In the genomic region with DNA sequence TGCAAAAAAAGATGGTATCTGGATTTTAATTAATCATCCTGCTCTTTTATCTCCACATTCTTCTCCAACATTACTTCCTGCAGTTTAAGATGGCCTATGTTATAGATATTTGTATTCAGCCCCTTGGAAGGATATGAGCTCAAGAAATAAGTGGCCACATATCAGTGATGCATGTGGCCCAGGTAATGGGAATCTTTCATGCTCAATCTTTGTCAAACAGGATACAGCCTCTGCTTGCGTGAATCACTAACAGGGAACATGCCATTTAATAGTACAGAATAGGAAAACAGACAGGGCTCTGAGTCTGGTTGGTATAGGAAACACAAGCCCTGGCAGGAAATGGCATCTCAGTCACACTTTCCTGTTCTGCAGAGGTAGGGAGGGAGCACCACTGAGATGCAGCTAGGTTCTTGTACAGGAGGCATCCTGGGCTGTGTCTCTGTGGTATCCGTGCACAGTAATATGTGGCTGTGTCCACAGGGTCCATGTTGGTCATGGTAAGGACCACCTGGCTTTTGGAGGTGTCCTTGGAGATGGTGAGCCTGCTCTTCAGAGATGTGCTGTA, we compare ENCODE assay signal across 7 cellular contexts.
DNase-seq lines count a peak whose midpoint lies in the region; ATAC-seq and TF ChIP-seq lines count a peak whose summit lies in the region.
"Not testable (repeated sequence)": the region's sequence is repeated elsewhere in the genome, so short reads cannot be mapped to it uniquely, and the experiment has no call there.

No MANE protein-coding gene starts in this region.

- not testable (repeated sequence) for H3K4me1 ChIP-seq in CD8-positive, alpha-beta T cell (ENCODE audit: insufficient read depth, low read length)

- POLR2A ChIA-PET in CD8-positive, alpha-beta T cell (lab: Charles Lee): not testable (repeated sequence)

- not testable (repeated sequence) for ATAC-seq in CD8-positive, alpha-beta T cell
- peak; percentile 69 for ATAC-seq in T-helper 17 cell
- peak; percentile 69 for ATAC-seq in activated CD8-positive, alpha-beta memory T cell treated with anti-CD3 and anti-CD28 coated beads, Interleukin-2, amount 10 ng/mL, durations not matched to agents 7 days and 5 days
- ATAC-seq in stimulated activated effector memory CD8-positive, alpha-beta T cell treated with anti-CD3 and anti-CD28 coated beads, Interleukin-12 subunit alpha, Interleukin-12 subunit beta, amount 100 ng/mL, for 72 hours: peak; percentile 34

- H3K27ac ChIP-seq in CD8-positive, alpha-beta T cell (ENCODE audit: low read depth, low read length): not testable (repeated sequence)
- H3K27ac ChIP-seq in KOPT-K1 (ENCODE audit: low read depth, low read length, poor library complexity, severe bottlenecking): peak overlapping the region; percentile 64

- intact Hi-C loops in CD8-positive, alpha-beta T cell (cut with DNase I, micrococcal nuclease): not testable (repeated sequence)

- H3K4me1 Mint-ChIP-seq in CD8-positive, alpha-beta T cell (ENCODE audit: low read depth): peaks cover 12% of the 10 kb centered on the region
- H3K4me1 Mint-ChIP-seq in T-helper 17 cell; stimulated activated effector memory CD8-positive, alpha-beta T cell treated with anti-CD3 and anti-CD28 coated beads, Interleukin-12 subunit alpha, Interleukin-12 subunit beta, amount 100 ng/mL, for 72 hours: not testable (repeated sequence)
- H3K4me1 Mint-ChIP-seq in activated CD8-positive, alpha-beta memory T cell treated with anti-CD3 and anti-CD28 coated beads, Interleukin-2, amount 10 ng/mL, durations not matched to agents 7 days and 5 days: peaks cover 14% of the 10 kb centered on the region
- H3K4me1 Mint-ChIP-seq in activated naive CD4-positive, alpha-beta T cell treated with anti-CD3 and anti-CD28 coated beads, Interleukin-2, amount 50 U/mL, for 24 hours: peaks cover 14% of the 10 kb centered on the region
- peaks cover 16 to 18% of the 10 kb centered on the region in 2 donors for H3K4me1 Mint-ChIP-seq in immature natural killer cell

- not testable (repeated sequence) for H3K27ac Mint-ChIP-seq in CD8-positive, alpha-beta T cell; activated CD8-positive, alpha-beta memory T cell treated with anti-CD3 and anti-CD28 coated beads, Interleukin-2, amount 10 ng/mL, durations not matched to agents 7 days and 5 days
- peak overlapping the region; percentile 79 for H3K27ac Mint-ChIP-seq in T-helper 17 cell
- H3K27ac Mint-ChIP-seq in activated naive CD4-positive, alpha-beta T cell treated with anti-CD3 and anti-CD28 coated beads, Interleukin-2, amount 50 U/mL, for 24 hours: peak overlapping the region; percentile 3
- peak overlapping the region in 3 of 6 donors; percentile 30 to 60 (median 32) for H3K27ac Mint-ChIP-seq in immature natural killer cell
- peak overlapping the region; percentile 43 for H3K27ac Mint-ChIP-seq in stimulated activated effector memory CD8-positive, alpha-beta T cell treated with anti-CD3 and anti-CD28 coated beads, Interleukin-12 subunit alpha, Interleukin-12 subunit beta, amount 100 ng/mL, for 72 hours

- not testable (repeated sequence) for H3K27me3 ChIP-seq in CD8-positive, alpha-beta T cell (ENCODE audit: insufficient read depth, low read length)

- not testable (repeated sequence) for H3K27me3 Mint-ChIP-seq in CD8-positive, alpha-beta T cell (ENCODE audit: low read depth); activated naive CD4-positive, alpha-beta T cell treated with anti-CD3 and anti-CD28 coated beads, Interleukin-2, amount 50 U/mL, for 24 hours
- H3K27me3 Mint-ChIP-seq in T-helper 17 cell (peaks cover 16% of the 10 kb centered on the region), immature natural killer cell (ENCODE audit: low read depth in 3 of 3) (peaks cover 2 to 26% (median 5%) of the 10 kb centered on the region in 3 donors)
- H3K27me3 Mint-ChIP-seq in activated CD8-positive, alpha-beta memory T cell treated with anti-CD3 and anti-CD28 coated beads, Interleukin-2, amount 10 ng/mL, durations not matched to agents 7 days and 5 days: peaks cover 58% of the 10 kb centered on the region

- H3K9me3 Mint-ChIP-seq in CD8-positive, alpha-beta T cell; activated CD8-positive, alpha-beta memory T cell treated with anti-CD3 and anti-CD28 coated beads, Interleukin-2, amount 10 ng/mL, durations not matched to agents 7 days and 5 days (ENCODE audit: low read depth); activated naive CD4-positive, alpha-beta T cell treated with anti-CD3 and anti-CD28 coated beads, Interleukin-2, amount 50 U/mL, for 24 hours; immature natural killer cell; stimulated activated effector memory CD8-positive, alpha-beta T cell treated with anti-CD3 and anti-CD28 coated beads, Interleukin-12 subunit alpha, Interleukin-12 subunit beta, amount 100 ng/mL, for 72 hours: not testable (repeated sequence)

- not testable (repeated sequence) for H3K4me3 ChIP-seq in CD8-positive, alpha-beta T cell (ENCODE audit: low read depth, low read length)

- H3K36me3 Mint-ChIP-seq in CD8-positive, alpha-beta T cell; T-helper 17 cell (ENCODE audit: low read depth); activated CD8-positive, alpha-beta memory T cell treated with anti-CD3 and anti-CD28 coated beads, Interleukin-2, amount 10 ng/mL, durations not matched to agents 7 days and 5 days; activated naive CD4-positive, alpha-beta T cell treated with anti-CD3 and anti-CD28 coated beads, Interleukin-2, amount 50 U/mL, for 24 hours; immature natural killer cell; stimulated activated effector memory CD8-positive, alpha-beta T cell treated with anti-CD3 and anti-CD28 coated beads, Interleukin-12 subunit alpha, Interleukin-12 subunit beta, amount 100 ng/mL, for 72 hours: not testable (repeated sequence)

- DNase-seq in CD8-positive, alpha-beta T cell: peak in 1 of 7 experiments; percentile 18
- not testable (repeated sequence) for DNase-seq in T-helper 17 cell; activated CD8-positive, alpha-beta memory T cell treated with anti-CD3 and anti-CD28 coated beads, Interleukin-2, amount 10 ng/mL, durations not matched to agents 7 days and 5 days; immature natural killer cell; stimulated activated effector memory CD8-positive, alpha-beta T cell treated with anti-CD3 and anti-CD28 coated beads, Interleukin-12 subunit alpha, Interleukin-12 subunit beta, amount 100 ng/mL, for 72 hours (ENCODE audit: low spot score in 2 of 2)

- CTCF ChIA-PET in CD8-positive, alpha-beta T cell (lab: Charles Lee): not testable (repeated sequence)
- CTCF ChIA-PET in activated CD8-positive, alpha-beta memory T cell treated with anti-CD3 and anti-CD28 coated beads, Interleukin-2, amount 10 ng/mL, durations not matched to agents 7 days and 5 days (lab: Charles Lee): interaction anchor here (0.8 to 1.5 kb wide), 2 partner anchors 9 to 116 kb away, joined by 3 to 4 read pairs; no protein-coding TSS in a partner anchor

- not testable (repeated sequence) for H3K9me3 ChIP-seq in CD8-positive, alpha-beta T cell (ENCODE audit: low read length); KOPT-K1 (ENCODE audit: insufficient read depth, low read length, poor library complexity, severe bottlenecking); T-helper 17 cell (ENCODE audit: control insufficient read depth, low read length, poor library complexity, severe bottlenecking)

- peak overlapping the region; percentile 11 for H3K4me3 Mint-ChIP-seq in CD8-positive, alpha-beta T cell
- H3K4me3 Mint-ChIP-seq in T-helper 17 cell (peak overlapping the region; percentile 69), immature natural killer cell (peak overlapping the region in 3 of 5 donors; percentile 18 to 64 (median 34))
- H3K4me3 Mint-ChIP-seq in activated CD8-positive, alpha-beta memory T cell treated with anti-CD3 and anti-CD28 coated beads, Interleukin-2, amount 10 ng/mL, durations not matched to agents 7 days and 5 days; activated naive CD4-positive, alpha-beta T cell treated with anti-CD3 and anti-CD28 coated beads, Interleukin-2, amount 50 U/mL, for 24 hours; stimulated activated effector memory CD8-positive, alpha-beta T cell treated with anti-CD3 and anti-CD28 coated beads, Interleukin-12 subunit alpha, Interleukin-12 subunit beta, amount 100 ng/mL, for 72 hours: not testable (repeated sequence)

- H3K36me3 ChIP-seq in CD8-positive, alpha-beta T cell (ENCODE audit: insufficient read depth, low read length); KOPT-K1 (ENCODE audit: insufficient read depth, low read length): not testable (repeated sequence)

- TF ChIP-seq CTCF in CD8-positive, alpha-beta T cell (IDR thresholded peaks at IDR 0.05): not testable (repeated sequence)
